Comparison of ENCODE assay signal across 26 cellular contexts in the genomic region with DNA sequence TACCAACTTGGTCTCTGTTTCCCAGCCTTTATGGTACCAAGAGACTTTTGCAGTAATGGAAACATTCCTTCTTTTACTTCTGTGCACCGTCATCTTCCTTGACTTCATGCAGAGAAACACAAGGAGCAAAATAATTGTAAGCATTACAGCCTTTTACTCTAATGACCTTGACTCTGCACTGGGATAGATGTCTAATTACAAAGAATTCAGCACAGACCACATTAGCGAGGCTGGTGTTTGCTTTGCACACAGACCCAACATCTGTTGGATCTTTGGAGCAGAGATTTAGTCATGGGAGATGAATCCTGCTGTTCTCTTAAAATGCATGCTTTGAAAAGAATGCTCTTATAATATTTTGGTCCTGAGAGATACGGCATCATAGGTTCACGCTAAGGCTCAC.
DNase-seq lines count a peak whose midpoint lies in the region; FAIRE-seq and TF ChIP-seq lines count a peak whose summit lies in the region.
"Had no signal": no experiment of that assay in that cellular context is flagged by ENCODE, and none has a peak within 500 bp of the region (broad histone marks: within the 10 kb centered on the region; RNA-seq: fewer than 3 reads in every experiment).

No MANE protein-coding gene starts in this region.

- H3K4me1 ChIP-seq in astrocyte (ENCODE audit: insufficient read depth, low read length): no peaks in the 10 kb centered on the region
- H3K4me1 ChIP-seq in kidney (ENCODE audit: control insufficient read depth in 1 of 2, insufficient read depth in 1 of 2, low read depth in 1 of 2, low read length in 2 of 2): no peaks in the 10 kb centered on the region
- H3K4me1 ChIP-seq: left ventricle myocardium inferior, pancreas had no signal

- no peaks in the 10 kb centered on the region for H3K4me1 Mint-ChIP-seq in astrocyte (ENCODE audit: low read depth, unreplicated experiment)
- H3K4me1 Mint-ChIP-seq in chondrocyte (ENCODE audit: low read depth): peaks cover 13% of the 10 kb centered on the region

- H3K4me2 ChIP-seq in astrocyte (ENCODE audit: low read length): no peak overlapping the region

- no peaks in the 10 kb centered on the region for H3K36me3 Mint-ChIP-seq in astrocyte (ENCODE audit: low read depth, unreplicated experiment)
- H3K36me3 Mint-ChIP-seq in chondrocyte (ENCODE audit: low read depth): no peaks in the 10 kb centered on the region
- H3K36me3 Mint-ChIP-seq: activated naive CD4-positive, alpha-beta T cell treated with anti-CD3 and anti-CD28 coated beads, Interleukin-2, amount 10 ng/mL, durations not matched to agents 7 days and 5 days; mesothelial cell of epicardium had no signal

- H3K27ac Mint-ChIP-seq in astrocyte (ENCODE audit: unreplicated experiment): no peak overlapping the region
- no peak overlapping the region for H3K27ac Mint-ChIP-seq in chondrocyte (ENCODE audit: unreplicated experiment)
- H3K27ac Mint-ChIP-seq: activated naive CD4-positive, alpha-beta T cell treated with anti-CD3 and anti-CD28 coated beads, Interleukin-2, amount 10 ng/mL, durations not matched to agents 7 days and 5 days; mesothelial cell of epicardium; natural killer cell treated with Interleukin-12 subunit alpha and Interleukin-12 subunit beta and Interleukin-15 and Interleukin-18, amount 100 ng/mL, for 72 hours had no signal

- intact Hi-C loops in kidney (cut with DNase I): no loop called here

- H3K9me3 ChIP-seq in astrocyte (ENCODE audit: insufficient read depth, low read depth, low read length): no peaks in the 10 kb centered on the region
- no peaks in the 10 kb centered on the region for H3K9me3 ChIP-seq in kidney (ENCODE audit: control insufficient read depth in 1 of 2, low read length in 2 of 2)
- H3K9me3 ChIP-seq: left ventricle myocardium inferior, pancreas, SJSA1, thoracic aorta had no signal

- no peak for FAIRE-seq in astrocyte (lab: Jason Lieb, UNC)
- FAIRE-seq in kidney (lab: Jason Lieb, UNC): no peak
- FAIRE-seq: frontal cortex, pancreas, RCC 7860 had no signal

- DNase-seq in AG08395 (ENCODE audit: low spot score) (peak; percentile 31), GM04504 (ENCODE audit: low read depth) (peak; percentile 48), astrocyte (ENCODE audit: low read depth) (peak; percentile 41), fibroblast of villous mesenchyme (ENCODE audit: low read depth) (peak; percentile 39), chondrocyte (ENCODE audit: low spot score) (no peak), C1 segment of cervical spinal cord (lab: John Stamatoyannopoulos, UW) (no peak), kidney (no peak)
- no peak for DNase-seq in NK-92 treated with Interleukin-12 subunit alpha and Interleukin-12 subunit beta, amount 100 ng/mL, for 24 hours (lab: John Stamatoyannopoulos, UW)
- DNase-seq: activated CD4-positive, alpha-beta T cell treated with anti-CD3 and anti-CD28 coated beads for 48 hours; activated naive CD4-positive, alpha-beta T cell treated with anti-CD3 and anti-CD28 coated beads, Interleukin-2, amount 10 ng/mL, durations not matched to agents 7 days and 5 days; amygdala; central memory CD4-positive, alpha-beta T cell; hippocampal formation; left ventricle myocardium inferior; NCI-H1105; NCI-H510A treated with DMSO at 0.1 percent for 48 hours; pancreas; right cardiac atrium; stimulated activated naive CD8-positive, alpha-beta T cell treated with anti-CD3 and anti-CD28 coated beads, Interleukin-15, Interleukin-2, amounts not matched to agents 100 U/mL and 50 U/mL, for 24 hours had no signal

- no peaks in the 10 kb centered on the region for H3K27me3 ChIP-seq in astrocyte (ENCODE audit: insufficient read depth, low read length)
- H3K27me3 ChIP-seq: pancreas, SJSA1 had no signal

- H4K20me1 ChIP-seq in astrocyte (ENCODE audit: insufficient read depth, low read length): no peaks in the 10 kb centered on the region

- H3K27ac ChIP-seq in astrocyte (ENCODE audit: low read depth, low read length) (no peak overlapping the region), kidney (ENCODE audit: low read depth in 2 of 2, low read length in 2 of 2) (no peak overlapping the region)
- H3K27ac ChIP-seq: left ventricle myocardium inferior, pancreas, SJSA1, thoracic aorta, VCaP had no signal

- no peaks in the 10 kb centered on the region for H3K9me3 Mint-ChIP-seq in astrocyte (ENCODE audit: unreplicated experiment)
- no peaks in the 10 kb centered on the region for H3K9me3 Mint-ChIP-seq in chondrocyte (ENCODE audit: low read depth)

- H3K4me3 Mint-ChIP-seq in astrocyte (ENCODE audit: unreplicated experiment): no peak overlapping the region
- H3K4me3 Mint-ChIP-seq in chondrocyte (ENCODE audit: unreplicated experiment): no peak overlapping the region
- H3K4me3 Mint-ChIP-seq: activated naive CD4-positive, alpha-beta T cell treated with anti-CD3 and anti-CD28 coated beads, Interleukin-2, amount 10 ng/mL, durations not matched to agents 7 days and 5 days; mesothelial cell of epicardium; natural killer cell treated with Interleukin-12 subunit alpha and Interleukin-12 subunit beta and Interleukin-15 and Interleukin-18, amount 100 ng/mL, for 72 hours had no signal

- H3K4me3 ChIP-seq in astrocyte (ENCODE audit: insufficient read depth, low read depth, low read length) (no peak overlapping the region), fibroblast of villous mesenchyme (ENCODE audit: low read depth, low read length) (no peak overlapping the region), kidney (ENCODE audit: low read length in 2 of 2) (no peak overlapping the region)
- H3K4me3 ChIP-seq: left ventricle myocardium inferior, pancreas, SJSA1, thoracic aorta had no signal

- H3K9ac ChIP-seq in astrocyte (ENCODE audit: low read length): no peak overlapping the region
- H3K9ac ChIP-seq in kidney (ENCODE audit: low read length in 2 of 2): no peak overlapping the region

- H3K79me2 ChIP-seq in astrocyte (ENCODE audit: insufficient read depth, low read length): no peaks in the 10 kb centered on the region

- H3K27me3 Mint-ChIP-seq in astrocyte (ENCODE audit: low read depth, unreplicated experiment) (no peaks in the 10 kb centered on the region), chondrocyte (ENCODE audit: low read depth) (no peaks in the 10 kb centered on the region)
- H3K27me3 Mint-ChIP-seq: activated naive CD4-positive, alpha-beta T cell treated with anti-CD3 and anti-CD28 coated beads, Interleukin-2, amount 10 ng/mL, durations not matched to agents 7 days and 5 days; natural killer cell treated with Interleukin-12 subunit alpha and Interleukin-12 subunit beta and Interleukin-15 and Interleukin-18, amount 100 ng/mL, for 72 hours had no signal

- no peaks in the 10 kb centered on the region for H3K36me3 ChIP-seq in astrocyte (ENCODE audit: insufficient read depth, low read length)
- H3K36me3 ChIP-seq in kidney (ENCODE audit: control insufficient read depth in 1 of 2, insufficient read depth in 2 of 2, low read length in 2 of 2): no peaks in the 10 kb centered on the region
- H3K36me3 ChIP-seq: left ventricle myocardium inferior, pancreas, SJSA1, thoracic aorta had no signal

- no peak overlapping the region for H2AFZ ChIP-seq in astrocyte (ENCODE audit: low read depth, low read length)

- TF ChIP-seq CTCF in astrocyte (IDR thresholded peaks at IDR 0.05; ENCODE audit: insufficient read depth, low read depth, low read length): no peak
- no peak for TF ChIP-seq CTCF in fibroblast of villous mesenchyme (IDR thresholded peaks at IDR 0.05; ENCODE audit: insufficient read depth, low read depth, low read length)
- no peak for TF ChIP-seq CTCF in chondrocyte (IDR thresholded peaks at IDR 0.05)
- TF ChIP-seq CTCF in kidney (IDR thresholded peaks at IDR 0.05; ENCODE audit: borderline replicate concordance, extremely low read depth, insufficient read depth): no peak

Comparison
In these comparisons a context has a peak if more than half of its experiments do, and no peak if none do; other contexts are left out.
1. DNase-seq: peak in AG08395 (single experiment), GM04504 (single experiment), astrocyte (single experiment) and fibroblast of villous mesenchyme (single experiment); none in chondrocyte (single experiment), NK-92 treated with Interleukin-12 subunit alpha and Interleukin-12 subunit beta, amount 100 ng/mL, for 24 hours (single experiment), C1 segment of cervical spinal cord (0 of 14) and kidney (single experiment).